Comparison of ENCODE assay signal across 29 cellular contexts in the genomic region with DNA sequence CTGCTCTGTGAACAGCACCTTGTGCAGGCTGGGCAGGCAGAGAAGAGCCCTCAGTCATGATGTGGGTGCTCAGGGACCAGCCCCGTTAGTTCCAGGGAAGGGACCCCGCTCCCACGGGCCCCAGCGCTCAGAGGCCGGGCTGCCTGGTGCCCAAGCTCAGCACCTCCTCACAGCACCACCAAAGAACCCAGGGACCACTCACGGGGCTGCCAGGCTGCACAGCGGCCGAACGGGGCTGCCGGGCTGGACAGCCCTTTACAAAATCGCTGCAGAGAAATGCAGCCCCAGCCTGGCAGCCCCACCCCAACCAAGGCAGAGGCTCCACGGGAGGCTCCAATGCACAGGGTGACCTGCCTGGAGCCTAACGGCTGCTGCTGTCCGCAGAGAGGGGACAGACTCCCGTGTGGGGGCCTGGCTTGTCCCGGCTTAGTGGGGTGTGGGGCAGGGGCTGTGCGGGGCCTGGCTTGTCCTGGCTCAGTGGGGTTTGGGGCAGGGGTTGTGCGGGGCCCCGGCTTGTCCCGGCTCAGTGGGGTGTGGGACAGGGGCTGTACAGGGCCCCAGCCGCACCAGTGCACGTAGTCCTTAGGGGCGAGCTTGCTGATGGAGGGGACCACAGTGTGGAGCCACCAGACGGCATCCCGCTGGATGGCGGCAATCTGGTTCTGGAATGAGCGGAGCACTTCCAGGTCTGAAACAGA.
"Had no signal": no experiment of that assay in that cellular context is flagged by ENCODE, and none has a peak within 500 bp of the region (broad histone marks: within the 10 kb centered on the region; RNA-seq: fewer than 3 reads in every experiment).

No MANE protein-coding gene starts in this region.

- DNase-seq: activated CD4-positive, alpha-beta memory T cell treated with anti-CD3 and anti-CD28 coated beads for 36 hours; activated CD4-positive, alpha-beta T cell treated with anti-CD3 and anti-CD28 coated beads for 36 hours; activated CD4-positive, alpha-beta T cell treated with anti-CD3 and anti-CD28 coated beads, Interleukin-2, amount 10 ng/mL, durations not matched to agents 24 days and 14 days; activated CD4-positive, CD25-positive, alpha-beta regulatory T cell; activated CD4-positive, CD25-positive, alpha-beta regulatory T cell treated with anti-CD3 and anti-CD28 coated beads, Interleukin-2, amount 50 U/mL, for 72 hours; activated CD8-positive, alpha-beta memory T cell treated with anti-CD3 and anti-CD28 coated beads, Interleukin-2, amount 10 ng/mL, durations not matched to agents 7 days and 5 days; activated CD8-positive, alpha-beta memory T cell treated with anti-CD3 and anti-CD28 coated beads, Interleukin-2, amount 50 U/mL, for 4 hours; activated CD8-positive, alpha-beta T cell treated with anti-CD3 and anti-CD28 coated beads, Interleukin-2, amount 10 ng/mL, durations not matched to agents 7 days and 5 days; activated effector memory CD4-positive, alpha-beta T cell treated with anti-CD3 and anti-CD28 coated beads, Interleukin-2, amount 50 U/mL, for 16 hours; activated naive CD4-positive, alpha-beta T cell treated with anti-CD3 and anti-CD28 coated beads for 36 hours; activated naive CD8-positive, alpha-beta T cell treated with anti-CD3 and anti-CD28 coated beads for 36 hours; activated naive CD8-positive, alpha-beta T cell treated with anti-CD3 and anti-CD28 coated beads, Interleukin-2, amount 50 U/mL, for 24 hours; activated T-cell treated with anti-CD3 and anti-CD28 coated beads, Interleukin-2, amount 50 U/mL, for 1 hour; activated T-cell treated with anti-CD3 and anti-CD28 coated beads, Interleukin-2, amount 50 U/mL, for 48 hours; adrenal gland; central memory CD4-positive, alpha-beta T cell; cerebellar nuclear complex; colonic mucosa; effector memory CD4-positive, alpha-beta T cell; endodermal cell; foreskin keratinocyte; gastrocnemius medialis; glutamatergic neuron; heart left ventricle; T1000 had no signal

- H3K27ac ChIP-seq: adrenal gland, ascending aorta, breast epithelium, cardiac muscle cell, colonic mucosa, esophagus muscularis mucosa, foreskin keratinocyte, gastrocnemius medialis, heart left ventricle had no signal

- H3K9me3 ChIP-seq: adrenal gland, ascending aorta, breast epithelium, colonic mucosa, esophagus muscularis mucosa, gastrocnemius medialis, heart left ventricle had no signal

- H3K4me1 ChIP-seq: adrenal gland, ascending aorta, breast epithelium, colonic mucosa, esophagus muscularis mucosa, foreskin keratinocyte, gastrocnemius medialis, heart left ventricle had no signal

- H3K27me3 ChIP-seq: adrenal gland, ascending aorta, breast epithelium, cardiac muscle cell, colonic mucosa, esophagus muscularis mucosa, foreskin keratinocyte, gastrocnemius medialis, heart left ventricle had no signal

- H3K4me3 ChIP-seq: adrenal gland, ascending aorta, breast epithelium, cardiac muscle cell, colonic mucosa, esophagus muscularis mucosa, gastrocnemius medialis, heart left ventricle had no signal

- ATAC-seq: activated CD4-positive, alpha-beta T cell treated with anti-CD3 and anti-CD28 coated beads for 36 hours; activated CD8-positive, alpha-beta memory T cell treated with anti-CD3 and anti-CD28 coated beads, Interleukin-2, amount 10 ng/mL, durations not matched to agents 7 days and 5 days; activated CD8-positive, alpha-beta T cell treated with anti-CD3 and anti-CD28 coated beads, Interleukin-2, amount 10 ng/mL, durations not matched to agents 7 days and 5 days; activated naive CD8-positive, alpha-beta T cell treated with anti-CD3 and anti-CD28 coated beads, Interleukin-2, amount 50 U/mL, for 24 hours; foreskin keratinocyte; gastrocnemius medialis; heart left ventricle had no signal
